23 cellular contexts compared by ENCODE assay signal in genomic region chr2:200257570-200257969, GRCh38.
"Had no signal": no experiment of that assay in that cellular context is flagged by ENCODE, and none has a peak within 500 bp of the region (broad histone marks: within the 10 kb centered on the region; RNA-seq: fewer than 3 reads in every experiment).

No MANE protein-coding gene starts in this region.

- H3K36me3 ChIP-seq: brain microvascular endothelial cell had no signal

- H3K4me3 Mint-ChIP-seq: activated CD4-positive, alpha-beta memory T cell treated with anti-CD3 and anti-CD28 coated beads for 36 hours; activated CD4-positive, alpha-beta T cell treated with anti-CD3 and anti-CD28 coated beads, Interleukin-2, amount 10 ng/mL, durations not matched to agents 7 days and 5 days; activated naive CD4-positive, alpha-beta T cell treated with anti-CD3 and anti-CD28 coated beads for 36 hours; activated naive CD8-positive, alpha-beta T cell; activated T-cell treated with anti-CD3 and anti-CD28 coated beads, Interleukin-2, amount 50 U/mL, for 4 hours; activated T-helper 17 cell treated with anti-CD3 and anti-CD28 coated beads, Interleukin-2, amount 50 U/mL, for 72 hours; T-helper 17 cell had no signal

- H3K36me3 Mint-ChIP-seq: activated CD4-positive, alpha-beta memory T cell treated with anti-CD3 and anti-CD28 coated beads for 36 hours; activated naive CD8-positive, alpha-beta T cell had no signal

- DNase-seq: activated CD4-positive, alpha-beta memory T cell treated with anti-CD3 and anti-CD28 coated beads for 36 hours; activated CD4-positive, alpha-beta T cell treated with anti-CD3 and anti-CD28 coated beads, Interleukin-2, amount 10 ng/mL, durations not matched to agents 7 days and 5 days; activated CD4-positive, CD25-positive, alpha-beta regulatory T cell; activated CD8-positive, alpha-beta memory T cell treated with anti-CD3 and anti-CD28 coated beads for 24 hours; activated gamma-delta T cell; activated naive CD4-positive, alpha-beta T cell treated with anti-CD3 and anti-CD28 coated beads for 36 hours; activated T-cell treated with anti-CD3 and anti-CD28 coated beads, Interleukin-2, amount 50 U/mL, for 4 hours; amygdala; brain microvascular endothelial cell; cerebellar nuclear complex; NCI-H1048; NCI-H187 treated with DMSO at 0.1 percent for 48 hours; NCI-H2081 treated with DMSO at 0.1 percent for 48 hours; NCI-H446 treated with DMSO at 0.1 percent for 48 hours; NCI-H524 treated with DMSO at 0.1 percent for 48 hours; NCI-H748 treated with DMSO at 0.1 percent for 48 hours; OCI-M1; T-helper 17 cell; T-helper 9 cell had no signal

- FAIRE-seq: astrocyte, RCC 7860 had no signal

- ATAC-seq: activated T-cell treated with anti-CD3 and anti-CD28 coated beads, Interleukin-2, amount 50 U/mL, for 4 hours; activated T-helper 17 cell treated with anti-CD3 and anti-CD28 coated beads, Interleukin-2, amount 50 U/mL, for 72 hours; T-helper 17 cell had no signal

- H3K27me3 ChIP-seq: brain microvascular endothelial cell had no signal

- H3K27ac Mint-ChIP-seq: activated CD4-positive, alpha-beta memory T cell treated with anti-CD3 and anti-CD28 coated beads for 36 hours; activated CD4-positive, alpha-beta T cell treated with anti-CD3 and anti-CD28 coated beads, Interleukin-2, amount 10 ng/mL, durations not matched to agents 7 days and 5 days; activated naive CD4-positive, alpha-beta T cell treated with anti-CD3 and anti-CD28 coated beads for 36 hours; activated naive CD8-positive, alpha-beta T cell; activated T-helper 17 cell treated with anti-CD3 and anti-CD28 coated beads, Interleukin-2, amount 50 U/mL, for 72 hours; T-helper 17 cell had no signal

- H3K27ac ChIP-seq: brain microvascular endothelial cell had no signal

- H3K4me1 Mint-ChIP-seq: activated CD4-positive, alpha-beta T cell treated with anti-CD3 and anti-CD28 coated beads, Interleukin-2, amount 10 ng/mL, durations not matched to agents 7 days and 5 days; activated T-helper 17 cell treated with anti-CD3 and anti-CD28 coated beads, Interleukin-2, amount 50 U/mL, for 72 hours had no signal

- H3K9me3 Mint-ChIP-seq: activated CD4-positive, alpha-beta memory T cell treated with anti-CD3 and anti-CD28 coated beads for 36 hours; activated CD4-positive, alpha-beta T cell treated with anti-CD3 and anti-CD28 coated beads, Interleukin-2, amount 10 ng/mL, durations not matched to agents 7 days and 5 days; activated naive CD4-positive, alpha-beta T cell treated with anti-CD3 and anti-CD28 coated beads for 36 hours; activated T-cell treated with anti-CD3 and anti-CD28 coated beads, Interleukin-2, amount 50 U/mL, for 4 hours; activated T-helper 17 cell treated with anti-CD3 and anti-CD28 coated beads, Interleukin-2, amount 50 U/mL, for 72 hours had no signal
